9 cellular contexts compared by ENCODE assay signal in genomic region chr6:114096553-114097172, GRCh38.
A peak's percentile ranks its signal among the peaks of the same experiment; 100 is the strongest.
DNase-seq lines count a peak whose midpoint lies in the region; ATAC-seq and TF ChIP-seq lines count a peak whose summit lies in the region.
"Had no signal": no experiment of that assay in that cellular context is flagged by ENCODE, and none has a peak within 500 bp of the region (broad histone marks: within the 10 kb centered on the region; RNA-seq: fewer than 3 reads in every experiment).

No MANE protein-coding gene starts in this region.

- no peaks in the 10 kb centered on the region for H3K27me3 Mint-ChIP-seq in activated naive CD8-positive, alpha-beta T cell treated with anti-CD3 and anti-CD28 coated beads for 36 hours

- peak; percentile 73 for TF ChIP-seq CTCF in fibroblast of the aortic adventitia (IDR thresholded peaks at IDR 0.05; ENCODE audit: insufficient read depth, low read length)

- no peaks in the 10 kb centered on the region for H3K27me3 ChIP-seq in SJCRH30
- H3K27me3 ChIP-seq: SJSA1 had no signal

- H3K9me3 Mint-ChIP-seq in activated naive CD8-positive, alpha-beta T cell treated with anti-CD3 and anti-CD28 coated beads for 36 hours = no peaks in the 10 kb centered on the region

- H3K27ac ChIP-seq in SJCRH30 = no peak overlapping the region
- H3K27ac ChIP-seq: SJSA1 had no signal

- no peaks in the 10 kb centered on the region for H3K36me3 Mint-ChIP-seq in activated naive CD8-positive, alpha-beta T cell treated with anti-CD3 and anti-CD28 coated beads for 36 hours

- no peak overlapping the region for H3K4me3 Mint-ChIP-seq in activated naive CD8-positive, alpha-beta T cell treated with anti-CD3 and anti-CD28 coated beads for 36 hours

- H3K27ac Mint-ChIP-seq in activated naive CD8-positive, alpha-beta T cell treated with anti-CD3 and anti-CD28 coated beads for 36 hours = no peak overlapping the region

- H3K4me3 ChIP-seq in SJCRH30 (no peak overlapping the region), fibroblast of the aortic adventitia (ENCODE audit: low read depth, low read length) (no peak overlapping the region)
- H3K4me3 ChIP-seq: SJSA1 had no signal

- ATAC-seq in GM18498 (IDR thresholded peaks at IDR 0.05; ENCODE audit: unreplicated experiment) = peak; percentile 59
- ATAC-seq in GM18858 (IDR thresholded peaks at IDR 0.05; ENCODE audit: unreplicated experiment) = no peak

- no peaks in the 10 kb centered on the region for H3K4me1 Mint-ChIP-seq in activated naive CD8-positive, alpha-beta T cell treated with anti-CD3 and anti-CD28 coated beads for 36 hours

- no peaks in the 10 kb centered on the region for H3K9me3 ChIP-seq in SJCRH30 (replicated peaks)
- H3K9me3 ChIP-seq: SJSA1 had no signal

- peaks cover 8% of the 10 kb centered on the region; the same call in 1 of the 2 replicates for H3K4me1 ChIP-seq in SJCRH30

- peak; percentile 61 for DNase-seq in CD1c-positive myeloid dendritic cell (ENCODE audit: extremely low spot score)
- DNase-seq in HuH-7 (ENCODE audit: low spot score) = peak; percentile 23
- DNase-seq in SJCRH30 = peak; percentile 26 to 76
- peak; percentile 47 for DNase-seq in fibroblast of the aortic adventitia (ENCODE audit: low read depth)
- DNase-seq in stimulated activated CD8-positive, alpha-beta memory T cell treated with anti-CD3 and anti-CD28 coated beads, Interleukin-12 subunit alpha, Interleukin-12 subunit beta, amount 100 ng/mL, for 1 hour (ENCODE audit: low read depth) = peak; percentile 4
- no peak for DNase-seq in activated naive CD8-positive, alpha-beta T cell treated with anti-CD3 and anti-CD28 coated beads for 36 hours

- 0 out of 2 replicates have a peak, but pooled peaks cover under 1% of the 10 kb centered on the region for H3K36me3 ChIP-seq in SJCRH30
- H3K36me3 ChIP-seq: SJSA1 had no signal
